1 cellular context compared by ENCODE assay signal in genomic region chr9:109012876-109013677, GRCh38.
A peak's percentile ranks its signal among the peaks of the same experiment; 100 is the strongest.
TF ChIP-seq lines count a peak whose summit lies in the region.

Gene CTNNAL1 (minus strand): TSS chr9:109013499. CDS start chr9:109013442, 57 bp downstream.

TF ChIP-seq in HepG2, 621 proteins besides CTCF, POLR2A, EP300 and RAD21 (continued from another document and continues in another):
- TF ChIP-seq PRDM4 (CRISPR knock-in tag; IDR thresholded peaks at IDR 0.05; ENCODE audit: borderline replicate concordance) (no peak), MBD4 (IDR thresholded peaks at IDR 0.05; ENCODE audit: borderline replicate concordance, low read length) (no peak), STAT5B (CRISPR knock-in tag; IDR thresholded peaks at IDR 0.05) (no peak), SP5 (CRISPR knock-in tag; IDR thresholded peaks at IDR 0.05; ENCODE audit: borderline replicate concordance, low read depth) (0 out of 2 replicates have a peak, but pooled peaks have one; percentile 17), KLF16 (CRISPR knock-in tag; IDR thresholded peaks at IDR 0.05) (peak in 1 of 2 experiments; percentile 56; a peak in 1 of 4 replicates), DRAP1 (CRISPR knock-in tag; IDR thresholded peaks at IDR 0.05) (no peak), NFIB (CRISPR knock-in tag; IDR thresholded peaks at IDR 0.05; ENCODE audit: borderline replicate concordance) (no peak), MAFG (CRISPR knock-in tag; IDR thresholded peaks at IDR 0.05) (0 out of 2 replicates have a peak, but pooled peaks have one; percentile 31), LCORL (IDR thresholded peaks at IDR 0.05) (no peak), LCORL (CRISPR knock-in tag; IDR thresholded peaks at IDR 0.05) (peak; percentile 12; the same call in 1 of the 2 replicates), ZUFSP (CRISPR knock-in tag; IDR thresholded peaks at IDR 0.05; ENCODE audit: borderline replicate concordance) (no peak), ZNF331 (CRISPR knock-in tag; IDR thresholded peaks at IDR 0.05) (no peak), MTA1 (CRISPR knock-in tag; IDR thresholded peaks at IDR 0.05; ENCODE audit: borderline replicate concordance) (peak; percentile 60; the same call in 1 of the 2 replicates), RFXANK (CRISPR knock-in tag; IDR thresholded peaks at IDR 0.05) (no peak), ZFX (CRISPR knock-in tag; IDR thresholded peaks at IDR 0.05; ENCODE audit: low read depth) (peak; percentile 70; the same call in 1 of the 2 replicates), ZBTB40 (IDR thresholded peaks at IDR 0.05) (no peak), ZBTB40 (CRISPR knock-in tag; IDR thresholded peaks at IDR 0.05) (no peak), KLF6 (CRISPR knock-in tag; IDR thresholded peaks at IDR 0.05) (0 out of 2 replicates have a peak, but pooled peaks have one; percentile 34), NCOR1 (IDR thresholded peaks at IDR 0.05; ENCODE audit: borderline replicate concordance, low read length) (no peak), ETV5 (CRISPR knock-in tag; IDR thresholded peaks at IDR 0.05; ENCODE audit: borderline replicate concordance) (no peak), MLLT10 (CRISPR knock-in tag; IDR thresholded peaks at IDR 0.05) (no peak), ZNF740 (CRISPR knock-in tag; IDR thresholded peaks at IDR 0.05) (no peak), ATAD3A (CRISPR knock-in tag; IDR thresholded peaks at IDR 0.05) (no peak), ZEB1 (IDR thresholded peaks at IDR 0.05; ENCODE audit: insufficient replicate concordance, low read depth) (no peak), RBM22 (optimal IDR thresholded peaks at IDR 0.05; ENCODE audit: low read length) (no peak), ZNF747 (CRISPR knock-in tag; IDR thresholded peaks at IDR 0.05; ENCODE audit: borderline replicate concordance) (peak; percentile 28; the same call in 1 of the 2 replicates), ATF7 (IDR thresholded peaks at IDR 0.05) (no peak), ATF7 (CRISPR knock-in tag; IDR thresholded peaks at IDR 0.05) (no peak), ZNF850 (CRISPR knock-in tag; conservative IDR thresholded peaks at IDR 0.05) (peak; percentile 59; the same call in 1 of the 2 replicates), ZNF501 (CRISPR knock-in tag; IDR thresholded peaks at IDR 0.05) (no peak), ZNF333 (CRISPR knock-in tag; IDR thresholded peaks at IDR 0.05; ENCODE audit: borderline replicate concordance) (no peak), BCL3 (CRISPR knock-in tag; IDR thresholded peaks at IDR 0.05) (no peak), ZNF577 (CRISPR knock-in tag; IDR thresholded peaks at IDR 0.05; ENCODE audit: borderline replicate concordance, low read depth) (no peak), KDM2A (CRISPR knock-in tag; IDR thresholded peaks at IDR 0.05; ENCODE audit: borderline replicate concordance, low read depth) (peak; percentile 83), TBX2 (CRISPR knock-in tag; IDR thresholded peaks at IDR 0.05; ENCODE audit: borderline replicate concordance) (peak; percentile 33; the same call in 1 of the 2 replicates), PATZ1 (CRISPR knock-in tag; IDR thresholded peaks at IDR 0.05) (peak; percentile 43), ZFY (CRISPR knock-in tag; IDR thresholded peaks at IDR 0.05) (peak; percentile 69), MXD3 (CRISPR knock-in tag; IDR thresholded peaks at IDR 0.05) (no peak; the same call in 1 of the 2 replicates), HES4 (CRISPR knock-in tag; IDR thresholded peaks at IDR 0.05; ENCODE audit: borderline replicate concordance) (peak; percentile 21; the same call in 1 of the 2 replicates), NR2F2 (IDR thresholded peaks at IDR 0.05; ENCODE audit: borderline replicate concordance, low read depth) (no peak), HMGXB4 (CRISPR knock-in tag; IDR thresholded peaks at IDR 0.05; ENCODE audit: borderline replicate concordance in 1 of 2, low read depth in 1 of 2) (peak; percentile 22 to 35; a peak in 2 of 4 replicates), ATF3 (CRISPR knock-in tag; IDR thresholded peaks at IDR 0.05) (0 out of 2 replicates have a peak, but pooled peaks have one; percentile 32)
